In the genomic region with DNA sequence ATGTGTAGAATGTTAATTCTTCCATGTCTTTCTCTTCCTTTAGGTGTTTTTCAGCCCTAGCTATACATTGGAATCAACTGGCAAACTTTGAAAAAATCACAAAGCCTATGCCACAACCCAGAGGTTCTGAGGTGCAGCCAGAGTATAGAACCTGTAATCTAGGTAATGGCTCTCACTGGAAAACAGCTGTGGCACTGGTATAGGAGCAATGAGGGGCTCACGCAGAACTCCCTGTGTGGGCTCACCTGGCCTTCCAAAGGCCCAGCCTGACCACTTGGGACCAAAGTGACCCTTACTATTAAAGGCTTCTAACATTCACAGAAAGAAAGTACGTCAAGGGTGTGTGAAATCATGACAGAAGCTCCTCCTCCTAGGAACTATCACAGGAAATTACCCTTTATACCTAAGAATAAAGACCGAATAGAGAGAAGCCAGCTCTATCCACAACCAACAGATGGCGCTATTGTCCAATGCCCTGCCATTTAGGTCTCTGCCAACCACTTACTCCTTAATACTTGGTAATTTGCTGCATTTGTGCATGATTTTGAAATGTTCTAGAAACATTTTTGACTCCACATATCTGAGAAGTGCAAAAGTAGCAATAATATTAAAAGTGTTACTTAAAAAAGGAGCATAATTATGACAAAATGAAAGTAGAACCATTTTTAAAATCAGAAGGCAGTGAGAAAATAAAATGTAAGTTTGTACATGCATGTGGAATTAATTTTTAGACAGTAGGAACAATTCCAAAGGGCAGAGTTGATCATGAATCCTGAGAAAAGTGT, we compare ENCODE assay signal across 8 cellular contexts.
DNase-seq lines count a peak whose midpoint lies in the region; ATAC-seq and TF ChIP-seq lines count a peak whose summit lies in the region.

No MANE protein-coding gene starts in this region.

- peak; percentile 80 for ATAC-seq in HG02798 (IDR thresholded peaks at IDR 0.05; ENCODE audit: poor library complexity, unreplicated experiment)
- ATAC-seq in GM21360 (IDR thresholded peaks at IDR 0.05; ENCODE audit: unreplicated experiment), result no peak

- peaks cover 42% of the 10 kb centered on the region for H3K27me3 Mint-ChIP-seq in osteocyte (ENCODE audit: unreplicated experiment)

- peaks cover 16% of the 10 kb centered on the region for H3K4me1 Mint-ChIP-seq in osteocyte (ENCODE audit: unreplicated experiment)

- no peaks in the 10 kb centered on the region for H3K9me3 Mint-ChIP-seq in osteocyte (ENCODE audit: unreplicated experiment)

- H3K27ac Mint-ChIP-seq in osteocyte (ENCODE audit: unreplicated experiment), result no peak overlapping the region

- H3K36me3 Mint-ChIP-seq in osteocyte (ENCODE audit: unreplicated experiment), result no peaks in the 10 kb centered on the region

- DNase-seq in SIG-M5 treated with dmso at 0.1 percent for 504 hours (lab: John Stamatoyannopoulos, UW; ENCODE audit: unreplicated experiment) (peak; percentile 52), SIG-M5 (lab: John Stamatoyannopoulos, UW) (no peak), NCI-H2196 (lab: John Stamatoyannopoulos, UW; ENCODE audit: unreplicated experiment) (peak; percentile 46), fibroblast of gingiva (ENCODE audit: low read depth) (peak; percentile 65), osteocyte (ENCODE audit: extremely low spot score, unreplicated experiment) (no peak)
- peak; percentile 13 to 34 for DNase-seq in activated CD4-positive, alpha-beta T cell treated with anti-CD3 and anti-CD28 coated beads for 4 hours

- TF ChIP-seq CTCF in osteocyte (IDR thresholded peaks at IDR 0.05), result peak; percentile 86

- H3K4me3 Mint-ChIP-seq in osteocyte (ENCODE audit: unreplicated experiment), result no peak overlapping the region

Comparison
In these comparisons a context has a peak if more than half of its experiments do, and no peak if none do; other contexts are left out.
1. DNase-seq: peak in SIG-M5 treated with dmso at 0.1 percent for 504 hours (single experiment), NCI-H2196 (single experiment), activated CD4-positive, alpha-beta T cell treated with anti-CD3 and anti-CD28 coated beads for 4 hours (2 of 2) and fibroblast of gingiva (single experiment); none in SIG-M5 (single experiment) and osteocyte (single experiment).